In genomic region chr9:95503369-95503768, GRCh38 we compare ENCODE assay signal across 17 cellular contexts.
"Had no signal": no experiment of that assay in that cellular context is flagged by ENCODE, and none has a peak within 500 bp of the region (broad histone marks: within the 10 kb centered on the region; RNA-seq: fewer than 3 reads in every experiment).

No MANE protein-coding gene starts in this region.

- DNase-seq: activated CD4-positive, alpha-beta memory T cell treated with anti-CD3 and anti-CD28 coated beads, Interleukin-2, amount 10 ng/mL, durations not matched to agents 7 days and 5 days; activated CD4-positive, alpha-beta T cell treated with anti-CD3 and anti-CD28 coated beads for 4 hours; activated naive CD4-positive, alpha-beta T cell treated with anti-CD3 and anti-CD28 coated beads, Interleukin-2, amount 50 U/mL, for 16 hours; activated T-cell treated with anti-CD3 and anti-CD28 coated beads, Interleukin-2, amount 50 U/mL, for 24 hours; esophagus squamous epithelium; nucleus accumbens; stimulated activated CD4-positive, alpha-beta T cell treated with anti-CD3 and anti-CD28 coated beads, Interleukin-4, amount 100 ng/mL, for 24 hours; stimulated activated naive CD4-positive, alpha-beta T cell; T-helper 17 cell; tibial artery had no signal

- H3K27me3 ChIP-seq: cardiac muscle cell, right atrium auricular region, tibial artery, vagina had no signal

- H3K27ac Mint-ChIP-seq: activated CD4-positive, alpha-beta memory T cell treated with anti-CD3 and anti-CD28 coated beads, Interleukin-2, amount 10 ng/mL, durations not matched to agents 7 days and 5 days; activated T-cell treated with anti-CD3 and anti-CD28 coated beads, Interleukin-2, amount 50 U/mL, for 24 hours; mesothelial cell of epicardium; T-helper 17 cell had no signal

- H3K27ac ChIP-seq: cardiac muscle cell, skin epidermis, tibial artery, vagina had no signal

- H3K27me3 Mint-ChIP-seq: activated T-cell treated with anti-CD3 and anti-CD28 coated beads, Interleukin-2, amount 50 U/mL, for 24 hours; progenitor cell of endocrine pancreas had no signal

- ATAC-seq: T-helper 17 cell had no signal

- H3K36me3 Mint-ChIP-seq: mesothelial cell of epicardium had no signal

- H3K36me3 ChIP-seq: cardiac muscle cell, esophagus squamous epithelium, right atrium auricular region, tibial artery, vagina had no signal

- H3K4me3 ChIP-seq: cardiac muscle cell, esophagus squamous epithelium, lung, right atrium auricular region, tibial artery, vagina had no signal

- H3K9me3 Mint-ChIP-seq: activated CD4-positive, alpha-beta memory T cell treated with anti-CD3 and anti-CD28 coated beads, Interleukin-2, amount 10 ng/mL, durations not matched to agents 7 days and 5 days; activated T-cell treated with anti-CD3 and anti-CD28 coated beads, Interleukin-2, amount 50 U/mL, for 24 hours; mesothelial cell of epicardium had no signal

- H3K9me3 ChIP-seq: esophagus squamous epithelium, right atrium auricular region, tibial artery, vagina had no signal

- H3K4me3 Mint-ChIP-seq: activated CD4-positive, alpha-beta memory T cell treated with anti-CD3 and anti-CD28 coated beads, Interleukin-2, amount 10 ng/mL, durations not matched to agents 7 days and 5 days; activated T-cell treated with anti-CD3 and anti-CD28 coated beads, Interleukin-2, amount 50 U/mL, for 24 hours; mesothelial cell of epicardium; T-helper 17 cell had no signal
